19 cellular contexts compared by ENCODE assay signal in the genomic region with DNA sequence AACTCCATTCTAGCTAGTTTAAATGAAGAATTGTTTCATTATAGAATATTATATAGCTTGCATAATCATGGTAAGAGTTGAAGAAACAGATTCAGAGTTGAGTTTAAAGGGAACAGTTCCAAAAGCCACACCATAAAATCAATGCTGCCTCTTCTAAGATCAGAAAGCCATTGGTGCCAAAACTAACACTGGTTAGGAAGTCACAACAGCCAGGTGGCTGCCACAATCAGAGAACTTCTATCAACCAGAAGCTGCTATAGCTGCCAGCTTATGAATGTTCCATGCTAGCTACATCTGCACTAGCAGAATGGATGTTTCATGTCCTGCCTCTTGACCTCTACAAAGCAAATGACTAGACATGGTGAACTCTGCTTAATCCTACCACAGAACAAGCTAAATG.
A peak's percentile ranks its signal among the peaks of the same experiment; 100 is the strongest.
DNase-seq lines count a peak whose midpoint lies in the region; ATAC-seq, FAIRE-seq and TF ChIP-seq lines count a peak whose summit lies in the region.
"Had no signal": no experiment of that assay in that cellular context is flagged by ENCODE, and none has a peak within 500 bp of the region (broad histone marks: within the 10 kb centered on the region; RNA-seq: fewer than 3 reads in every experiment).

No MANE protein-coding gene starts in this region.

- H3K27me3 Mint-ChIP-seq in T-cell: no peaks in the 10 kb centered on the region

- no peak for DNase-seq in HepG2 (ENCODE audit: low spot score)
- DNase-seq in NCI-H2029 treated with DMSO at 0.1 percent for 48 hours (lab: John Stamatoyannopoulos, UW): peak; percentile 81
- DNase-seq in SHP77 treated with DMSO at 0.1 percent for 48 hours (lab: John Stamatoyannopoulos, UW): peak; percentile 56
- DNase-seq in neuronal stem cell (ENCODE audit: low spot score): no peak
- DNase-seq in ureter (ENCODE audit: low spot score): no peak
- DNase-seq in activated T-cell treated with anti-CD3 and anti-CD28 coated beads, Interleukin-2, amount 50 U/mL, for 1 hour: no peak
- no peak for DNase-seq in T-cell
- DNase-seq: DMS79, NCI-H1417, NCI-H2107, NCI-H226, NCI-H526 treated with DMSO at 0.1 percent for 48 hours, PC-9, SW 1271 had no signal

- intact Hi-C loops in HepG2 (cut with micrococcal nuclease; ENCODE audit: unreplicated experiment): no loop called here

- H2AK5ac ChIP-seq in neuronal stem cell (ENCODE audit: low read depth, low read length): no peak overlapping the region

- no peak overlapping the region for H2BK120ac ChIP-seq in neuronal stem cell (ENCODE audit: low read depth, low read length)

- no peak overlapping the region for H3K14ac ChIP-seq in neuronal stem cell (ENCODE audit: low read length)

- H3K36me3 ChIP-seq in liver (ENCODE audit: control insufficient read depth in 4 of 4, insufficient read depth in 3 of 4, low read depth in 1 of 4, low read length in 3 of 4) (no peaks in the 10 kb centered on the region), HepG2 (replicated peaks in 1 of 2; ENCODE audit: control insufficient read depth in 1 of 2, insufficient read depth in 2 of 2, low read length in 2 of 2) (no peaks in the 10 kb centered on the region), neuronal stem cell (replicated peaks in 1 of 2; ENCODE audit: control insufficient read depth in 2 of 2, insufficient read depth in 2 of 2, low read length in 2 of 2) (no peaks in the 10 kb centered on the region)
- H3K36me3 ChIP-seq: BLaER1 treated with 17β-estradiol and CSF1 and Interleukin-3, amounts not matched to agents 10 nM and 100 nM; HAP-1 had no signal

- CTCF ChIA-PET in HepG2 (lab: Yijun Ruan, JAX; ENCODE audit: low intra/inter-chr PET ratio, low total read pairs): no interaction called here
- CTCF ChIA-PET in T-cell (lab: Charles Lee): no interaction called here

- H3K4me1 ChIP-seq in liver (ENCODE audit: control insufficient read depth in 4 of 4, insufficient read depth in 4 of 4, low read length in 3 of 4) (peaks cover 0 to 7% (median 3%) of the 10 kb centered on the region in 4 donors), HepG2 (ENCODE audit: insufficient read depth, low read length) (no peaks in the 10 kb centered on the region), neuronal stem cell (ENCODE audit: control insufficient read depth in 2 of 2, insufficient read depth in 1 of 2, low read depth in 1 of 2, low read length in 2 of 2) (no peaks in the 10 kb centered on the region)
- H3K4me1 ChIP-seq: HAP-1 had no signal

- H3K9me3 ChIP-seq in liver (ENCODE audit: control insufficient read depth in 4 of 4, low read length in 3 of 4) (no peaks in the 10 kb centered on the region), HepG2 (ENCODE audit: low read length) (no peaks in the 10 kb centered on the region), neuronal stem cell (replicated peaks in 1 of 2; ENCODE audit: control insufficient read depth in 2 of 2, insufficient read depth in 1 of 2, low read depth in 1 of 2, low read length in 2 of 2) (peaks cover 0 to 4% of the 10 kb centered on the region in 2 donors)
- H3K9me3 ChIP-seq: BLaER1 treated with 17β-estradiol and CSF1 and Interleukin-3, amounts not matched to agents 10 nM and 100 nM; HAP-1 had no signal

- ATAC-seq in HepG2 (no peak), T-cell (replicated peaks in 1 of 4) (no peak)

- no peak overlapping the region for H3K27ac ChIP-seq in liver (ENCODE audit: low read depth in 1 of 2, low read length in 2 of 2)
- H3K27ac ChIP-seq in HepG2 (ENCODE audit: extremely low read length, insufficient read depth, low read length): no peak overlapping the region
- H3K27ac ChIP-seq in neuronal stem cell (replicated peaks; ENCODE audit: low read length): no peak overlapping the region
- H3K27ac ChIP-seq: BLaER1 treated with 17β-estradiol and CSF1 and Interleukin-3, amounts not matched to agents 10 nM and 100 nM; PC-9 had no signal

- no peak overlapping the region for H4K8ac ChIP-seq in neuronal stem cell (ENCODE audit: low read depth, low read length)

- no peaks in the 10 kb centered on the region for H3K79me2 ChIP-seq in HepG2 (ENCODE audit: insufficient read depth, low read length)

- no peaks in the 10 kb centered on the region for H3K27me3 ChIP-seq in liver (ENCODE audit: control insufficient read depth in 4 of 4, insufficient read depth in 4 of 4, low read length in 3 of 4)
- no peaks in the 10 kb centered on the region for H3K27me3 ChIP-seq in HepG2 (ENCODE audit: control insufficient read depth in 1 of 2, insufficient read depth in 2 of 2, low read length in 2 of 2)
- H3K27me3 ChIP-seq in neuronal stem cell (ENCODE audit: control insufficient read depth in 3 of 3, insufficient read depth in 3 of 3, low read depth in 1 of 3, low read length in 3 of 3): no peaks in the 10 kb centered on the region
- H3K27me3 ChIP-seq: BLaER1 treated with 17β-estradiol and CSF1 and Interleukin-3, amounts not matched to agents 10 nM and 100 nM had no signal

- H2BK5ac ChIP-seq in neuronal stem cell (ENCODE audit: low read length): no peak overlapping the region

- H3K4me1 Mint-ChIP-seq in T-cell: no peaks in the 10 kb centered on the region

- H4K20me1 ChIP-seq in HepG2 (ENCODE audit: insufficient read depth, low read length): no peaks in the 10 kb centered on the region
- H4K20me1 ChIP-seq: BLaER1 treated with 17β-estradiol and CSF1 and Interleukin-3, amounts not matched to agents 10 nM and 100 nM had no signal

- H3K36me3 Mint-ChIP-seq in T-cell: no peaks in the 10 kb centered on the region

- TF ChIP-seq RAD21 in liver (IDR thresholded peaks at IDR 0.05) (peak; percentile 49 to 52), HepG2 (CRISPR knock-in tag; IDR thresholded peaks at IDR 0.05) (no peak)

- no peak overlapping the region for H3K18ac ChIP-seq in neuronal stem cell (ENCODE audit: low read length)

- H4K91ac ChIP-seq in neuronal stem cell (ENCODE audit: low read depth, low read length, poor library complexity): no peak overlapping the region

- no peaks in the 10 kb centered on the region for H3K79me1 ChIP-seq in neuronal stem cell (ENCODE audit: low read depth, low read length)

- no TSS peak for BruUV-seq in HepG2 (replicated peaks; lab: Mats Ljungman, UMichigan)

- no peak overlapping the region for H2BK12ac ChIP-seq in neuronal stem cell (ENCODE audit: low read length)

- H3K9me3 Mint-ChIP-seq in T-cell: no peaks in the 10 kb centered on the region

- TF ChIP-seq EP300 in HepG2 (IDR thresholded peaks at IDR 0.05; ENCODE audit: low read depth in 2 of 2, low read length in 2 of 2) (no peak), HepG2 (CRISPR knock-in tag; IDR thresholded peaks at IDR 0.05; ENCODE audit: borderline replicate concordance) (no peak)

- no peak for FAIRE-seq in HepG2 (lab: Jason Lieb, UNC)
- FAIRE-seq: A204.1, HTR-8/SVneo had no signal

- H2AFZ ChIP-seq in HepG2 (ENCODE audit: low read length) (no peak overlapping the region), neuronal stem cell (ENCODE audit: low read length) (no peak overlapping the region)
- H2AFZ ChIP-seq: PC-9 had no signal

- H3K9ac ChIP-seq in liver (ENCODE audit: low read depth in 1 of 2, low read length in 2 of 2) (no peak overlapping the region), HepG2 (ENCODE audit: insufficient read depth, low read depth, low read length) (no peak overlapping the region), neuronal stem cell (ENCODE audit: low read depth, low read length, poor library complexity) (no peak overlapping the region)
- H3K9ac ChIP-seq: BLaER1 treated with 17β-estradiol and CSF1 and Interleukin-3, amounts not matched to agents 10 nM and 100 nM had no signal

- no peak overlapping the region for H2BK15ac ChIP-seq in neuronal stem cell (ENCODE audit: low read length)

- H3K4me2 ChIP-seq in HepG2 (ENCODE audit: low read depth, low read length) (no peak overlapping the region), neuronal stem cell (ENCODE audit: insufficient read depth, low read length, poor library complexity, severe bottlenecking) (no peak overlapping the region)
- H3K4me2 ChIP-seq: BLaER1 treated with 17β-estradiol and CSF1 and Interleukin-3, amounts not matched to agents 10 nM and 100 nM; PC-9 had no signal

- H3K27ac Mint-ChIP-seq in T-cell: no peak overlapping the region

- H3K4ac ChIP-seq in neuronal stem cell (ENCODE audit: low read length): no peak overlapping the region

- H3K23ac ChIP-seq in neuronal stem cell (ENCODE audit: low read depth, low read length, poor library complexity): no peak overlapping the region

- POLR2A ChIA-PET in HepG2 (lab: Yijun Ruan, JAX): no interaction called here
- POLR2A ChIA-PET in T-cell (lab: Charles Lee): no interaction called here

- H3K4me3 ChIP-seq in liver (ENCODE audit: low read depth in 1 of 3, low read length in 3 of 3) (no peak overlapping the region), HepG2 (replicated peaks in 1 of 3; ENCODE audit: insufficient read depth in 1 of 3, low read depth in 2 of 3, low read length in 3 of 3) (no peak overlapping the region), neuronal stem cell (ENCODE audit: low read length in 2 of 2) (no peak overlapping the region)
- H3K4me3 ChIP-seq: BLaER1 treated with 17β-estradiol and CSF1 and Interleukin-3, amounts not matched to agents 10 nM and 100 nM; HAP-1; PC-9 had no signal

- no peak for TF ChIP-seq POLR2A in HepG2 (IDR thresholded peaks at IDR 0.05; ENCODE audit: insufficient read depth in 1 of 2, low read depth in 2 of 2, low read length in 2 of 2)

- H3K4me3 Mint-ChIP-seq in T-cell: no peak overlapping the region

- no peak for TF ChIP-seq CTCF in liver (IDR thresholded peaks at IDR 0.05; ENCODE audit: low read depth, low read length, missing input control)
- no peak for TF ChIP-seq CTCF in HepG2 (CRISPR knock-in tag; IDR thresholded peaks at IDR 0.05)

- in situ Hi-C loops in HepG2 (cut with HindIII; ENCODE audit: extremely low pct_ligation_motif_present, low pct_unique_long_range_greater_than_20kb): no loop called here

TF ChIP-seq in liver, 16 proteins besides CTCF, POLR2A, EP300 and RAD21:
- no peak for TF ChIP-seq RXRA (IDR thresholded peaks at IDR 0.05)
- TF ChIP-seq HNF4A (conservative IDR thresholded peaks at IDR 0.05): peak; percentile 34 to 36

TF ChIP-seq in HepG2, 621 proteins besides CTCF, POLR2A, EP300 and RAD21 (continues in another document):
- TF ChIP-seq NFE2L1 (CRISPR knock-in tag; IDR thresholded peaks at IDR 0.05; ENCODE audit: borderline replicate concordance) (no peak), KDM2A (CRISPR knock-in tag; IDR thresholded peaks at IDR 0.05; ENCODE audit: borderline replicate concordance, low read depth) (no peak), ZSCAN22 (CRISPR knock-in tag; IDR thresholded peaks at IDR 0.05) (no peak), ATM (IDR thresholded peaks at IDR 0.05; ENCODE audit: borderline replicate concordance) (no peak), ZNF264 (CRISPR knock-in tag; IDR thresholded peaks at IDR 0.05) (no peak), ARID2 (CRISPR knock-in tag; IDR thresholded peaks at IDR 0.05; ENCODE audit: borderline replicate concordance) (no peak), ZBTB3 (CRISPR knock-in tag; IDR thresholded peaks at IDR 0.05; ENCODE audit: borderline replicate concordance, low read depth) (no peak), ZBTB8A (CRISPR knock-in tag; IDR thresholded peaks at IDR 0.05; ENCODE audit: borderline replicate concordance, low read depth) (no peak), NR2F2 (IDR thresholded peaks at IDR 0.05; ENCODE audit: borderline replicate concordance, low read depth) (no peak), ZNF205 (CRISPR knock-in tag; IDR thresholded peaks at IDR 0.05) (no peak)

Comparison
In these comparisons a context has a peak if more than half of its experiments do, and no peak if none do; other contexts are left out.
1. DNase-seq: peak in NCI-H2029 treated with DMSO at 0.1 percent for 48 hours (single experiment) and SHP77 treated with DMSO at 0.1 percent for 48 hours (single experiment); none in HepG2 (single experiment), neuronal stem cell (single experiment), ureter (single experiment), activated T-cell treated with anti-CD3 and anti-CD28 coated beads, Interleukin-2, amount 50 U/mL, for 1 hour (single experiment) and T-cell (0 of 34).